Comparison of ENCODE assay signal across 1 cellular context in genomic region chr1:178418284-178418955, GRCh38.
TF ChIP-seq lines count a peak whose summit lies in the region.

No MANE protein-coding gene starts in this region.

TF ChIP-seq in K562, 482 proteins besides CTCF, POLR2A, EP300 and RAD21 (continued from another document):
- TF ChIP-seq CBFA2T2 (conservative IDR thresholded peaks at IDR 0.05) = peak; percentile 26; the same call in 1 of the 2 replicates
- peak; percentile 19; the same call in 1 of the 2 replicates for TF ChIP-seq USF2 (CRISPR knock-in tag; IDR thresholded peaks at IDR 0.05)
TF ChIP-seq in K562: peak in this region for 4.
